1 cellular context compared by ENCODE assay signal in the genomic region with DNA sequence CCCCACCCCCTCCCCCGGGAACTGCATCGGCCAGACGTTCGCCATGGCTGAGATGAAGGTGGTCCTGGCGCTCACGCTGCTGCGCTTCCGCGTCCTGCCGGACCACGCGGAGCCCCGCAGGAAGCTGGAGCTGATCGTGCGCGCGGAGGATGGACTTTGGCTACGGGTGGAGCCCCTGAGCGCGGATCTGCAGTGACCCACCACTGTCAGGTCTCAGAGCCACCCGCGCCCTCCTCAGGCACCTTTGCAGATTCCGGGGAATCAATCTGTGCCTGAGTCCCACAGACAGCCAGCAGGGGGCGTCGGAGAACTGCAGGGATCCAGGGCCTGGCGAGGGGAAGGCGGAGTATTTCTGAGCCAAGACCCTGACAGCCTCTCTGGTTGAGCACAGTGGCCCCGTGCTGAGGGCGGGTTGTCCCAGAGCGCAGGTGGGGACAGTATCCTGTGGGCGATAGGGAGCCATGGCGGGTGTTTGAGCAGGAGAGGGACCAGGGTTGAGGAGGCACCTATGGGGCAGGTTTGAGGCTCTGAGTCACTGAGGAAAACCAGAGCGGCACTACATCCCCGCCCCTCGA.
TF ChIP-seq lines count a peak whose summit lies in the region.

No MANE protein-coding gene starts in this region.

TF ChIP-seq in HEK293, 187 proteins besides CTCF, POLR2A, EP300 and RAD21 (continued from another document):
- TF ChIP-seq, protein P1, sequence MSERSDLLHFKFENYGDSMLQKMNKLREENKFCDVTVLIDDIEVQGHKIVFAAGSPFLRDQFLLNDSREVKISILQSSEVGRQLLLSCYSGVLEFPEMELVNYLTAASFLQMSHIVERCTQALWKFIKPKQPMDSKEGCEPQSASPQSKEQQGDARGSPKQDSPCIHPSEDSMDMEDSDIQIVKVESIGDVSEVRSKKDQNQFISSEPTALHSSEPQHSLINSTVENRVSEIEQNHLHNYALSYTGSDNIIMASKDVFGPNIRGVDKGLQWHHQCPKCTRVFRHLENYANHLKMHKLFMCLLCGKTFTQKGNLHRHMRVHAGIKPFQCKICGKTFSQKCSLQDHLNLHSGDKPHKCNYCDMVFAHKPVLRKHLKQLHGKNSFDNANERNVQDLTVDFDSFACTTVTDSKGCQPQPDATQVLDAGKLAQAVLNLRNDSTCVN (tag by site-specific recombination; optimal IDR thresholded peaks at IDR 0.05) = peak; percentile 32
- TF ChIP-seq, protein P2, sequence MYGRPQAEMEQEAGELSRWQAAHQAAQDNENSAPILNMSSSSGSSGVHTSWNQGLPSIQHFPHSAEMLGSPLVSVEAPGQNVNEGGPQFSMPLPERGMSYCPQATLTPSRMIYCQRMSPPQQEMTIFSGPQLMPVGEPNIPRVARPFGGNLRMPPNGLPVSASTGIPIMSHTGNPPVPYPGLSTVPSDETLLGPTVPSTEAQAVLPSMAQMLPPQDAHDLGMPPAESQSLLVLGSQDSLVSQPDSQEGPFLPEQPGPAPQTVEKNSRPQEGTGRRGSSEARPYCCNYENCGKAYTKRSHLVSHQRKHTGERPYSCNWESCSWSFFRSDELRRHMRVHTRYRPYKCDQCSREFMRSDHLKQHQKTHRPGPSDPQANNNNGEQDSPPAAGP (tag by site-specific recombination; IDR thresholded peaks at IDR 0.05) = 0 out of 2 replicates have a peak, but pooled peaks have one; percentile 21
- TF ChIP-seq ZNF677 (tag by site-specific recombination; IDR thresholded peaks at IDR 0.05) (no peak), ZIC2 (tag by site-specific recombination; IDR thresholded peaks at IDR 0.05) (peak; percentile 67), ZBTB17 (tag by site-specific recombination; IDR thresholded peaks at IDR 0.05) (peak; percentile 91), ZEB2 (tag by site-specific recombination; IDR thresholded peaks at IDR 0.05) (no peak; the same call in 1 of the 2 replicates), ZNF16 (tag by site-specific recombination; IDR thresholded peaks at IDR 0.05; ENCODE audit: low read depth) (peak; percentile 96)
